8 cellular contexts compared by ENCODE assay signal in genomic region chr4:76688737-76689078, GRCh38.
DNase-seq lines count a peak whose midpoint lies in the region; ATAC-seq, FAIRE-seq and TF ChIP-seq lines count a peak whose summit lies in the region.

No MANE protein-coding gene starts in this region.

- H3K27ac ChIP-seq in ACC112 (ENCODE audit: low read depth, low read length) = no peak overlapping the region
- H3K27ac ChIP-seq in HCT116 (ENCODE audit: low read depth, low read length) = peak overlapping the region; percentile 71; the same call in 1 of the 2 replicates
- peak overlapping the region; percentile 66 for H3K27ac ChIP-seq in astrocyte (ENCODE audit: low read depth, low read length)
- H3K27ac ChIP-seq in right lobe of liver = peak overlapping the region; percentile 87 to 94 (median 91)

- H4K20me1 ChIP-seq in HCT116 (ENCODE audit: insufficient read depth) (no peaks in the 10 kb centered on the region), astrocyte (ENCODE audit: insufficient read depth, low read length) (no peaks in the 10 kb centered on the region)

- no peaks in the 10 kb centered on the region for H3K9me2 ChIP-seq in HCT116 (ENCODE audit: insufficient read depth)

- ATAC-seq in HCT116 = 0 out of 2 replicates have a peak, but pooled peaks have one; percentile 8
- ATAC-seq in right lobe of liver = peak in 1 of 4 donors; percentile 3
- ATAC-seq in HG03460 (IDR thresholded peaks at IDR 0.05; ENCODE audit: unreplicated experiment) = no peak

- H3K36me3 Mint-ChIP-seq in astrocyte (ENCODE audit: low read depth, unreplicated experiment) = peaks cover 6% of the 10 kb centered on the region

- TF ChIP-seq RAD21 in HCT116 (IDR thresholded peaks at IDR 0.05; ENCODE audit: low read depth) = no peak

- H3K4me1 ChIP-seq in ACC112 (ENCODE audit: control insufficient read depth, insufficient read depth, low read length, unreplicated experiment) = peaks cover 4% of the 10 kb centered on the region
- H3K4me1 ChIP-seq in HCT116 (ENCODE audit: control insufficient read depth in 1 of 2, insufficient read depth in 2 of 2, low read length in 2 of 2) = peaks cover 2 to 37% of the 10 kb centered on the region in 2 experiments; a peak in 3 of 4 replicates
- peaks cover 21% of the 10 kb centered on the region for H3K4me1 ChIP-seq in astrocyte (ENCODE audit: insufficient read depth, low read length)
- H3K4me1 ChIP-seq in right lobe of liver = peaks cover 0 to 28% (median 4%) of the 10 kb centered on the region in 4 donors
- no peaks in the 10 kb centered on the region for H3K4me1 ChIP-seq in HAP-1

- WGBS in right lobe of liver (ENCODE audit: insufficient coverage, low coverage, low lambda C conversion rate, missing lambda C conversion rate) = 8% methylated on average over 11 of the region's 11 CpGs
- WGBS in lower leg skin, 2 donors = 33 to 45% methylated on average over 11 of the region's 11 CpGs

- H3K9me3 Mint-ChIP-seq in astrocyte (ENCODE audit: unreplicated experiment) = no peaks in the 10 kb centered on the region

- H3K9me3 ChIP-seq in HCT116 (ENCODE audit: control insufficient read depth in 1 of 2, insufficient read depth in 1 of 2, low read depth in 1 of 2, low read length in 2 of 2) = no peaks in the 10 kb centered on the region
- H3K9me3 ChIP-seq in astrocyte (ENCODE audit: insufficient read depth, low read depth, low read length) = no peaks in the 10 kb centered on the region
- no peaks in the 10 kb centered on the region for H3K9me3 ChIP-seq in right lobe of liver
- 0 out of 2 replicates have a peak, but pooled peaks cover 7% of the 10 kb centered on the region for H3K9me3 ChIP-seq in HAP-1

- H3K9ac ChIP-seq in HCT116 (ENCODE audit: low read length) = peak overlapping the region; percentile 73
- peak overlapping the region; percentile 87 for H3K9ac ChIP-seq in astrocyte (ENCODE audit: low read length)

- H3K4me3 ChIP-seq in ACC112 (ENCODE audit: low read depth, low read length) = peak overlapping the region; percentile 74
- peak overlapping the region; percentile 68 to 77 for H3K4me3 ChIP-seq in HCT116 (replicated peaks in 1 of 2; ENCODE audit: low read depth in 1 of 2, low read length in 2 of 2)
- peak overlapping the region; percentile 73 for H3K4me3 ChIP-seq in astrocyte (ENCODE audit: insufficient read depth, low read depth, low read length)
- H3K4me3 ChIP-seq in right lobe of liver = peak overlapping the region; percentile 44 to 63 (median 54)
- H3K4me3 ChIP-seq in lower leg skin (ENCODE audit: low read depth, poor library complexity, severe bottlenecking) = no peak overlapping the region
- no peak overlapping the region for H3K4me3 ChIP-seq in HAP-1

- POLR2A ChIA-PET in HCT116 (lab: Charles Lee) = interaction anchor here (0.5 kb wide), 1 partner anchor 806 kb away, joined by 3 read pairs; no protein-coding TSS in a partner anchor

- no TSS peak for BruUV-seq in HCT116 (replicated peaks; lab: Mats Ljungman, UMichigan)

- no peak for FAIRE-seq in astrocyte (lab: Jason Lieb, UNC)

- TF ChIP-seq CTCF in HCT116 (IDR thresholded peaks at IDR 0.05 in 2 of 3, conservative IDR thresholded peaks at IDR 0.05 in 1 of 3; ENCODE audit: borderline replicate concordance in 1 of 3, insufficient read depth in 1 of 3, low read depth in 2 of 3, low read length in 2 of 3) (no peak), astrocyte (IDR thresholded peaks at IDR 0.05; ENCODE audit: insufficient read depth, low read depth, low read length) (no peak), right lobe of liver (IDR thresholded peaks at IDR 0.05) (no peak), lower leg skin (IDR thresholded peaks at IDR 0.05) (no peak)

- peak overlapping the region; percentile 2 for H3K27ac Mint-ChIP-seq in astrocyte (ENCODE audit: unreplicated experiment)

- H3K36me3 ChIP-seq in ACC112 (ENCODE audit: insufficient read depth, low read length) (no peaks in the 10 kb centered on the region), HCT116 (ENCODE audit: control insufficient read depth in 1 of 2, insufficient read depth in 2 of 2, low read length in 2 of 2) (no peaks in the 10 kb centered on the region), astrocyte (ENCODE audit: insufficient read depth, low read length) (no peaks in the 10 kb centered on the region), right lobe of liver (no peaks in the 10 kb centered on the region), HAP-1 (replicated peaks) (no peaks in the 10 kb centered on the region)

- TF ChIP-seq POLR2A in HCT116 (IDR thresholded peaks at IDR 0.05; ENCODE audit: borderline replicate concordance, extremely low read depth, insufficient read depth, insufficient read length) = no peak
- no peak for TF ChIP-seq POLR2A in right lobe of liver (IDR thresholded peaks at IDR 0.05)
- no peak for TF ChIP-seq POLR2A in lower leg skin (IDR thresholded peaks at IDR 0.05)

- H3K4me2 ChIP-seq in HCT116 (ENCODE audit: low read length) = peak overlapping the region; percentile 94
- peak overlapping the region; percentile 84 for H3K4me2 ChIP-seq in astrocyte (ENCODE audit: low read length)

- no peaks in the 10 kb centered on the region for H3K27me3 Mint-ChIP-seq in astrocyte (ENCODE audit: low read depth, unreplicated experiment)

- in situ Hi-C loops in HAP-1 (cut with MboI; ENCODE audit: low sequenced_read_pairs) = no loop called here

- H3K79me2 ChIP-seq in ACC112 (ENCODE audit: control insufficient read depth, insufficient read depth, low read length, unreplicated experiment) = no peaks in the 10 kb centered on the region
- H3K79me2 ChIP-seq in HCT116 (ENCODE audit: insufficient read depth, low read length) = peaks cover 35% of the 10 kb centered on the region
- peaks cover 27% of the 10 kb centered on the region for H3K79me2 ChIP-seq in astrocyte (ENCODE audit: insufficient read depth, low read length)

- CTCF ChIA-PET in HCT116 (lab: Charles Lee) = no interaction called here

- H2AFZ ChIP-seq in ACC112 (ENCODE audit: low read length, unreplicated experiment) (peak overlapping the region; percentile 49), HCT116 (ENCODE audit: low read depth, low read length, poor library complexity, severe bottlenecking) (peak overlapping the region; percentile 93), astrocyte (ENCODE audit: low read depth, low read length) (peak overlapping the region; percentile 76)

- DNase-seq in HCT116 (ENCODE audit: low read depth, low spot score) = no peak
- peak; percentile 57 for DNase-seq in astrocyte (ENCODE audit: low read depth)
- DNase-seq in right lobe of liver = no peak
- DNase-seq in hippocampal formation (lab: John Stamatoyannopoulos, UW) = no peak
- DNase-seq in lower leg skin (ENCODE audit: low spot score in 2 of 2) = no peak
- DNase-seq in HAP-1 (ENCODE audit: low spot score in 2 of 2) = no peak

- peaks cover 33% of the 10 kb centered on the region for H3K4me1 Mint-ChIP-seq in astrocyte (ENCODE audit: low read depth, unreplicated experiment)

- RAD21 ChIA-PET in HCT116 (lab: Charles Lee; ENCODE audit: low non-redundant PET in 1 of 2, low total read pairs in 2 of 2, uncharacterized antibody in 2 of 2, unreplicated experiment in 2 of 2) = no interaction called here

- H3K27me3 ChIP-seq in ACC112 (ENCODE audit: insufficient read depth, low read length) = peaks cover 19% of the 10 kb centered on the region
- H3K27me3 ChIP-seq in HCT116 (ENCODE audit: insufficient read depth, low read length) = no peaks in the 10 kb centered on the region
- no peaks in the 10 kb centered on the region for H3K27me3 ChIP-seq in astrocyte (ENCODE audit: insufficient read depth, low read length)
- H3K27me3 ChIP-seq in right lobe of liver = no peaks in the 10 kb centered on the region
- H3K27me3 ChIP-seq in HAP-1 (ENCODE audit: low read depth) = no peaks in the 10 kb centered on the region

- intact Hi-C loops in HCT116 (cut with micrococcal nuclease) (no loop called here), right lobe of liver (cut with DNase I) (no loop called here), lower leg skin (cut with DNase I; ENCODE audit: low total_unique reads) (no loop called here)

- H3K4me3 Mint-ChIP-seq in astrocyte (ENCODE audit: unreplicated experiment) = peak overlapping the region; percentile 88

TF ChIP-seq in HCT116, 20 proteins besides CTCF, POLR2A, EP300 and RAD21:
- no peak for TF ChIP-seq JUND (IDR thresholded peaks at IDR 0.05)
- no peak for TF ChIP-seq EZH2 (IDR thresholded peaks at IDR 0.05)

Comparison
In these comparisons a context has a peak if more than half of its experiments do, and no peak if none do; other contexts are left out.
1. H3K4me3 ChIP-seq: peak in ACC112 (single experiment), HCT116 (2 of 2), astrocyte (single experiment) and right lobe of liver (3 of 3); none in lower leg skin (single experiment) and HAP-1 (single experiment).
2. Peak in every context shown above with its lines, with median percentiles within 50 percentile points of each other: H2AFZ ChIP-seq.